In genomic region chr12:99004799-99005474, GRCh38 we compare ENCODE assay signal across 19 cellular contexts.
DNase-seq lines count a peak whose midpoint lies in the region; ATAC-seq and TF ChIP-seq lines count a peak whose summit lies in the region.
"Had no signal": no experiment of that assay in that cellular context is flagged by ENCODE, and none has a peak within 500 bp of the region (broad histone marks: within the 10 kb centered on the region; RNA-seq: fewer than 3 reads in every experiment).

No MANE protein-coding gene starts in this region.

- WGBS in hepatocyte (ENCODE audit: low lambda C conversion rate, missing lambda C conversion rate) = 77% methylated on average over 12 of the region's 12 CpGs
- 82% methylated on average over 12 of the region's 12 CpGs for WGBS in right cardiac atrium
- 86 to 90% (median 89%) methylated on average over 11 to 12 of the region's 12 CpGs for WGBS in adrenal gland, 4 donors

- no peak for TF ChIP-seq CTCF in hepatocyte (IDR thresholded peaks at IDR 0.05; ENCODE audit: poor library complexity)
- TF ChIP-seq CTCF in adrenal gland (IDR thresholded peaks at IDR 0.05) = no peak

- intact Hi-C loops in right cardiac atrium (cut with DNase I) (no loop called here), adrenal gland (cut with DNase I) (loop anchor here in 1 of 2 donors (10.0 kb wide), 1 partner anchor 310 kb away; no protein-coding TSS in a partner anchor)

- peaks cover 3% of the 10 kb centered on the region for H3K27me3 ChIP-seq in hepatocyte
- H3K27me3 ChIP-seq in right cardiac atrium (ENCODE audit: control insufficient read depth, insufficient read depth) = no peaks in the 10 kb centered on the region
- H3K27me3 ChIP-seq in adrenal gland = no peaks in the 10 kb centered on the region

- ATAC-seq in right cardiac atrium (no peak), GM18867 (IDR thresholded peaks at IDR 0.05; ENCODE audit: unreplicated experiment) (no peak)

- H3K9me3 ChIP-seq in hepatocyte (ENCODE audit: low read depth) (no peaks in the 10 kb centered on the region), right cardiac atrium (ENCODE audit: control insufficient read depth, low read length) (no peaks in the 10 kb centered on the region), adrenal gland (replicated peaks in 1 of 3) (no peaks in the 10 kb centered on the region)
- H3K9me3 ChIP-seq: SK-N-SH had no signal

- H3K9me2 ChIP-seq in hepatocyte (replicated peaks; ENCODE audit: insufficient read depth) = no peaks in the 10 kb centered on the region
- H3K9me2 ChIP-seq: SK-N-SH had no signal

- H3K36me3 ChIP-seq in hepatocyte (replicated peaks; ENCODE audit: insufficient read depth, low read depth) (no peaks in the 10 kb centered on the region), adrenal gland (replicated peaks in 1 of 2) (no peaks in the 10 kb centered on the region)

- H4K20me1 ChIP-seq in hepatocyte (ENCODE audit: insufficient read depth, poor library complexity, severe bottlenecking) = no peaks in the 10 kb centered on the region

- peak overlapping the region; percentile 17 for H3K4me2 ChIP-seq in hepatocyte
- H3K4me2 ChIP-seq: SK-N-SH had no signal

- H3K4me1 ChIP-seq in hepatocyte (ENCODE audit: insufficient read depth) (no peaks in the 10 kb centered on the region), right cardiac atrium (ENCODE audit: control insufficient read depth, insufficient read depth, low read length) (no peaks in the 10 kb centered on the region), adrenal gland (replicated peaks in 1 of 2) (no peaks in the 10 kb centered on the region)

- H3K27ac ChIP-seq in hepatocyte = no peak overlapping the region
- H3K27ac ChIP-seq in right cardiac atrium (ENCODE audit: low read length) = no peak overlapping the region
- no peak overlapping the region for H3K27ac ChIP-seq in adrenal gland
- H3K27ac ChIP-seq: RWPE1 had no signal

- H3K4me3 ChIP-seq in hepatocyte (no peak overlapping the region), right cardiac atrium (ENCODE audit: low read length) (no peak overlapping the region), adrenal gland (no peak overlapping the region)

- no peak for TF ChIP-seq POLR2A in adrenal gland (IDR thresholded peaks at IDR 0.05)

- H3K79me2 ChIP-seq in hepatocyte = no peaks in the 10 kb centered on the region

- peak; percentile 42 for DNase-seq in Ammon's horn (ENCODE audit: low spot score)
- peak; percentile 32 for DNase-seq in NCI-H2227 (lab: John Stamatoyannopoulos, UW; ENCODE audit: unreplicated experiment)
- DNase-seq in cerebellar cortex (ENCODE audit: low spot score) = peak; percentile 69
- DNase-seq in hepatocyte (ENCODE audit: low spot score) = no peak
- no peak for DNase-seq in activated CD4-positive, CD25-positive, alpha-beta regulatory T cell (lab: John Stamatoyannopoulos, UW)
- DNase-seq in right cardiac atrium = no peak
- no peak for DNase-seq in adrenal gland
- DNase-seq: GF-D8, H7, KBM-7, MM.1S, NCI-H1092, NCI-H1436 treated with DMSO at 0.1 percent for 48 hours, NCI-H1930, NCI-H524 treated with DMSO at 0.1 percent for 48 hours, SHP77 treated with DMSO at 0.1 percent for 48 hours, SK-N-SH had no signal

- no peak overlapping the region for H2AFZ ChIP-seq in hepatocyte

Comparison
In these comparisons a context has a peak if more than half of its experiments do, and no peak if none do; other contexts are left out.
1. DNase-seq: peak in Ammon's horn (single experiment), NCI-H2227 (single experiment) and cerebellar cortex (single experiment); none in hepatocyte (single experiment), activated CD4-positive, CD25-positive, alpha-beta regulatory T cell (0 of 4), right cardiac atrium (0 of 3) and adrenal gland (0 of 7).